10 cellular contexts compared by ENCODE assay signal in genomic region chr17:44315760-44316731, GRCh38. TPM values are rescaled to one million over a fixed set of nuclear protein-coding genes. Genes with fewer than 3 reads are reported as not detected.
DNase-seq lines count a peak whose midpoint lies in the region; ATAC-seq and TF ChIP-seq lines count a peak whose summit lies in the region.
"Had no signal": no experiment of that assay in that cellular context is flagged by ENCODE, and none has a peak within 500 bp of the region (broad histone marks: within the 10 kb centered on the region; RNA-seq: fewer than 3 reads in every experiment).

No MANE protein-coding gene starts in this region.

- ATAC-seq in gastrocnemius medialis: no peak
- no peak for ATAC-seq in GM21576 (IDR thresholded peaks at IDR 0.05; ENCODE audit: unreplicated experiment)

- H3K4me3 ChIP-seq in iPS DF 6.9 (ENCODE audit: low read length) (peak overlapping the region; percentile 74; the same call in 1 of the 2 replicates), thyroid gland (replicated peaks in 1 of 3) (no peak overlapping the region), gastrocnemius medialis (no peak overlapping the region)

- DNase-seq in activated naive CD4-positive, alpha-beta T cell treated with Interleukin-2 at 50 U/mL for 16 hours: no peak
- DNase-seq in iPS DF 6.9 (ENCODE audit: low read depth, low spot score) (no peak), thyroid gland (peak; percentile 21 to 23), gastrocnemius medialis (no peak), KG1 (lab: John Stamatoyannopoulos, UW) (no peak)
- DNase-seq: lower lobe of right lung had no signal

- no peak for TF ChIP-seq POLR2A in thyroid gland (IDR thresholded peaks at IDR 0.05)
- no peak for TF ChIP-seq POLR2A in gastrocnemius medialis (IDR thresholded peaks at IDR 0.05)

- peaks cover 5% of the 10 kb centered on the region for H3K4me1 ChIP-seq in iPS DF 6.9 (ENCODE audit: control insufficient read depth, insufficient read depth, low read length)
- peaks cover 0 to 17% of the 10 kb centered on the region in 2 donors for H3K4me1 ChIP-seq in thyroid gland
- peaks cover 0 to 4% of the 10 kb centered on the region in 2 donors for H3K4me1 ChIP-seq in gastrocnemius medialis

- H3K9me3 ChIP-seq in iPS DF 6.9 (ENCODE audit: control insufficient read depth, insufficient read depth, low read length) (no peaks in the 10 kb centered on the region), thyroid gland (no peaks in the 10 kb centered on the region), gastrocnemius medialis (no peaks in the 10 kb centered on the region)
- H3K9me3 ChIP-seq: lower lobe of right lung had no signal

- H3K27ac Mint-ChIP-seq in activated naive CD4-positive, alpha-beta T cell treated with anti-CD3 and anti-CD28 coated beads, Interleukin-2, amount 50 U/mL, for 24 hours: no peak overlapping the region

- H3K36me3 Mint-ChIP-seq in activated naive CD4-positive, alpha-beta T cell treated with anti-CD3 and anti-CD28 coated beads, Interleukin-2, amount 50 U/mL, for 24 hours: peaks cover 3% of the 10 kb centered on the region

- H3K27me3 ChIP-seq in iPS DF 6.9 (ENCODE audit: control insufficient read depth, insufficient read depth, low read length) (peaks cover 3% of the 10 kb centered on the region; the same call in 1 of the 2 replicates), thyroid gland (no peaks in the 10 kb centered on the region), gastrocnemius medialis (peaks cover 36 to 40% (median 39%) of the 10 kb centered on the region in 3 donors)

- H3K9me3 Mint-ChIP-seq in activated naive CD4-positive, alpha-beta T cell treated with anti-CD3 and anti-CD28 coated beads, Interleukin-2, amount 50 U/mL, for 24 hours: no peaks in the 10 kb centered on the region

- intact Hi-C loops in thyroid gland (cut with DNase I) (no loop called here), gastrocnemius medialis (cut with DNase I; ENCODE audit: low total_unique reads) (no loop called here)

- H3K4me1 Mint-ChIP-seq in activated naive CD4-positive, alpha-beta T cell treated with anti-CD3 and anti-CD28 coated beads, Interleukin-2, amount 50 U/mL, for 24 hours: peaks cover 10% of the 10 kb centered on the region

- no CpG with 5 or more reads among the region's 38 CpGs for WGBS in iPS DF 6.9 (ENCODE audit: insufficient coverage, insufficient read length)
- 6 to 9% methylated on average over 33 to 38 of the region's 38 CpGs for WGBS in thyroid gland, 2 donors

- in situ Hi-C loops in gastrocnemius medialis (cut with MboI; ENCODE audit: low sequenced_read_pairs in 4 of 4): no loop called here

- peak overlapping the region; percentile 78 for H3K4me3 Mint-ChIP-seq in activated naive CD4-positive, alpha-beta T cell treated with anti-CD3 and anti-CD28 coated beads, Interleukin-2, amount 50 U/mL, for 24 hours

- H3K27ac ChIP-seq in VCaP: peak overlapping the region; percentile 83
- H3K27ac ChIP-seq in iPS DF 6.9 (ENCODE audit: low read length): no peak overlapping the region
- H3K27ac ChIP-seq in thyroid gland: no peak overlapping the region
- no peak overlapping the region for H3K27ac ChIP-seq in gastrocnemius medialis
- H3K27ac ChIP-seq: lower lobe of right lung had no signal

- peaks cover 17% of the 10 kb centered on the region for H3K36me3 ChIP-seq in iPS DF 6.9 (ENCODE audit: control insufficient read depth, insufficient read depth, low read length)
- peaks cover 16 to 18% of the 10 kb centered on the region in 2 donors for H3K36me3 ChIP-seq in thyroid gland
- peaks cover 0 to 21% of the 10 kb centered on the region in 2 donors for H3K36me3 ChIP-seq in gastrocnemius medialis

- TF ChIP-seq CTCF in VCaP (conservative IDR thresholded peaks at IDR 0.05) (no peak), thyroid gland (IDR thresholded peaks at IDR 0.05) (no peak), gastrocnemius medialis (IDR thresholded peaks at IDR 0.05 in 4 of 5, conservative IDR thresholded peaks at IDR 0.05 in 1 of 5) (no peak)

- H3K27me3 Mint-ChIP-seq in activated naive CD4-positive, alpha-beta T cell treated with anti-CD3 and anti-CD28 coated beads, Interleukin-2, amount 50 U/mL, for 24 hours: peaks cover 19% of the 10 kb centered on the region

RNA-seq across cellular contexts. Expression of gene RUNDC3A, which starts 7.6 kb away (rescaled TPM):
- total RNA-seq in thyroid gland (1 to 10 TPM in 3 of 4 donors, under 1 TPM in 1; 0.89 to 4.1 (median 2.1) TPM), gastrocnemius medialis (not detected)
- total RNA-seq: LHCN-M2 had no signal

RNA-seq across cellular contexts. Expression of gene SLC25A39, which starts 8.6 kb away (rescaled TPM):
- 100 to 1,000 TPM in 2 of 4 donors, 10 to 100 TPM in 2; 82.5 to 201 (median 144) TPM for total RNA-seq in thyroid gland
- 10 to 100 TPM; 36.7 to 44.2 (median 38.4) TPM for total RNA-seq in gastrocnemius medialis

RNA-seq across cellular contexts. Expression of gene GRN, which starts 29.1 kb away (rescaled TPM):
- total RNA-seq in thyroid gland: 100 to 1,000 TPM; 259 to 292 (median 264) TPM
- 100 to 1,000 TPM in 2 of 4 donors, 10 to 100 TPM in 2; 64.2 to 111 (median 87.1) TPM for total RNA-seq in gastrocnemius medialis

RNA-seq across cellular contexts. Expression of gene FAM171A2, which starts 47.6 kb away (rescaled TPM):
- total RNA-seq in thyroid gland (10 to 100 TPM in 2 of 4 donors, 1 to 10 TPM in 2; 7.1 to 15.0 (median 10.4) TPM), gastrocnemius medialis (under 1 TPM in 3 of 4 donors, not detected in 1; 0.10 to 0.47 (median 0.23) TPM)

RNA-seq across cellular contexts. Expression of gene SLC4A1, which starts 48.1 kb away (rescaled TPM):
- under 1 TPM in 2 of 4 donors, not detected in 2; 0.15 to 0.78 TPM for total RNA-seq in thyroid gland
- under 1 TPM in 2 of 4 donors, not detected in 2; 0.11 to 0.20 TPM for total RNA-seq in gastrocnemius medialis
- total RNA-seq: LHCN-M2 had no signal

Comparison
In these comparisons a context has a peak if more than half of its experiments do, and no peak if none do; other contexts are left out.
1. DNase-seq: peak in thyroid gland (2 of 2); none in activated naive CD4-positive, alpha-beta T cell treated with Interleukin-2 at 50 U/mL for 16 hours (single experiment), iPS DF 6.9 (single experiment), gastrocnemius medialis (0 of 2) and KG1 (single experiment).